Comparison of ENCODE assay signal across 23 cellular contexts in the genomic region with DNA sequence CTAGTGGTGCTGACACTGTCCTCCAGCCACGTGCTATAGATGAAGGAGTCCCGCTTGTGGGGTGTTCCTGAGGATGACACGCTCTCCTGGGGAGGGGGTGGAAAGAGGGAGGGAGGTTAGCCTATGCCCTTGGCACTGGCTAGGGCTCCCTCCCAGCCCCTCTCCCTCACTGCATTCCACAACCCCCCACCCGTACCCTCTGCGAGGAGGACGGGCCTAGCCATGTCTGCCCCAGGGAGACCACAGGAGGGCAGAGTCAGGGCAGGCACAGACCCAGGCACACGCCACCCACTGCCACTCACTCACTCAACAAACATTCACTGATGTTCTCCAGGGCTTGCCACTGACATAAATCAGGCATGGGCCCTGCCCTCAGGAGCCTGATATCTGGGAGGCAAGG.
"Had no signal": no experiment of that assay in that cellular context is flagged by ENCODE, and none has a peak within 500 bp of the region (broad histone marks: within the 10 kb centered on the region; RNA-seq: fewer than 3 reads in every experiment).

No MANE protein-coding gene starts in this region.

- FAIRE-seq: HTR-8/SVneo, RCC 7860 had no signal

- H3K27me3 ChIP-seq: MG63, SJSA1 had no signal

- H3K36me3 ChIP-seq: MG63 had no signal

- H3K27ac ChIP-seq: HL-60, SJSA1, SK-N-MC had no signal

- H3K9me3 ChIP-seq: MG63, SJSA1 had no signal

- DNase-seq: Karpas-422, KG1, MG63, NCI-H1092, NCI-H1105 treated with DMSO at 0.1 percent for 48 hours, NCI-H1417 treated with DMSO at 0.1 percent for 48 hours, NCI-H146, NCI-H1694 treated with DMSO at 0.1 percent for 48 hours, NCI-H1930, NCI-H2081, NCI-H2107, NCI-H2227 treated with DMSO at 0.1 percent for 48 hours, NCI-H524, NCI-H526 treated with DMSO at 0.1 percent for 48 hours, NCI-H748 treated with DMSO at 0.1 percent for 48 hours, Right ventricle myocardium superior, RPMI8226, SIG-M5 had no signal

- H3K4me3 ChIP-seq: MG63, SJSA1, SK-N-MC had no signal
